10 cellular contexts compared by ENCODE assay signal in the genomic region with DNA sequence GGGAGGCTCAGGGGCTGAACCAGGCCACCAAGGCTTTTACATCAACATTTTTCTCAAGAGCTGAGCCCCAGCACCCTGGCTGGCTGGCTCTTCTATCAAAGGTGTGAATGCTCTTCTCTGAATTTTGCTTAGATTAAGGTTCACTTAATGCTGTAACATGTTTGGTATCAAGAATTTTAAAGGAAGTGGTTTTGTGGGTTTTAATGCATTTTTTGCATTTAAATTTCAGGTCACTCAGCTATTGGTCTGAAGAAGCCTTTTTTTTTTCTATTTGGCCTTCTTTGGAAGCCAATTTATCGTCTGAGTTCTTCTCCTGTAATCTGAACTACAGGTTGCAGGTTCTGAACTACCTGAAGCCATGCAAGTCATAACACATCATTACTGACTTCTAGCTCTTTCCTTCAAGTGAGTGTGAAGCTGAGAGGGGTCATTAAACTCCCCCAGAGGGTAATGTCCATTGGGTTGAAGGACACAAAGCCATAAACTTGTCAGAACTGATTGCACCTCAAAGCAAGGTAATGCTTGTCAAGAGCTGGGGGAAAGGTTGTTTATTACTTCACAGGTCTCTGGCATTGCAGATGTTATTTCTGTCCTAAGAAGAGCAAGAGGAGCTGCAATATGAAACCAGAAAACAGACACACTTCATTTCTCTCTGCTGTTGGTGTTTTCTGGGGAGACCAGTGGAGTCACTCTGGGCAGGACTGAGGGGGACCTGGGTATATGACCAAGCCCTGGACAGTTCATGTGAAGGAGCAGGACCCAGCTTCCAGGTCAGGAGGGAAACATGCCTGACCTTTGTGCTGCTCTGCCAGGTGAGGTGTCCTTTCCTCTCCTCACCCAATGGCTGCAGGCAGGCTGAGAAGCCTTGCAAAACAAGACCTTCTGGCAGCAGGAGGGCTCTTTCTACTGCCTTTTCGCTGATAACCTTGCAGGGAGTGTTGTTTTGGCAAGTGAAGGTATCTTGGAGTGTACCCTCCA. TPM values are rescaled to one million over a fixed set of nuclear protein-coding genes. Genes with fewer than 3 reads are reported as not detected.
DNase-seq lines count a peak whose midpoint lies in the region; ATAC-seq and TF ChIP-seq lines count a peak whose summit lies in the region.
"Had no signal": no experiment of that assay in that cellular context is flagged by ENCODE, and none has a peak within 500 bp of the region (broad histone marks: within the 10 kb centered on the region; RNA-seq: fewer than 3 reads in every experiment).

No MANE protein-coding gene starts in this region.

- H3K4me3 ChIP-seq in spleen, result no peak overlapping the region

- H3K27me3 ChIP-seq in spleen (replicated peaks in 1 of 7), result no peaks in the 10 kb centered on the region

- TF ChIP-seq CTCF in spleen (IDR thresholded peaks at IDR 0.05 in 8 of 11, conservative IDR thresholded peaks at IDR 0.05 in 3 of 11) (no peak), MCF 10A (IDR thresholded peaks at IDR 0.05; ENCODE audit: unreplicated experiment) (no peak)

- CTCF ChIA-PET in MCF 10A (lab: Yijun Ruan, JAX), result no interaction called here

- H3K36me3 Mint-ChIP-seq in activated naive CD8-positive, alpha-beta T cell treated with anti-CD3 and anti-CD28 coated beads, Interleukin-2, amount 10 ng/mL, durations not matched to agents 7 days and 5 days, result peaks cover 50% of the 10 kb centered on the region
- no peaks in the 10 kb centered on the region for H3K36me3 Mint-ChIP-seq in MCF 10A (ENCODE audit: insufficient read depth, unreplicated experiment)

- ATAC-seq in activated CD4-positive, CD25-positive, alpha-beta regulatory T cell treated with anti-CD3 and anti-CD28 coated beads, Interleukin-2, amount 50 U/mL, for 24 hours, result peak; percentile 77 to 81
- peak; percentile 71 for ATAC-seq in HG03354 (IDR thresholded peaks at IDR 0.05; ENCODE audit: poor library complexity, severe bottlenecking, unreplicated experiment)
- peak; percentile 97 for ATAC-seq in activated naive CD8-positive, alpha-beta T cell treated with anti-CD3 and anti-CD28 coated beads, Interleukin-2, amount 10 ng/mL, durations not matched to agents 7 days and 5 days (ENCODE audit: low read depth)
- ATAC-seq: HCT116 had no signal

- peaks cover 54% of the 10 kb centered on the region for H3K4me1 Mint-ChIP-seq in activated naive CD8-positive, alpha-beta T cell treated with anti-CD3 and anti-CD28 coated beads, Interleukin-2, amount 10 ng/mL, durations not matched to agents 7 days and 5 days
- H3K4me1 Mint-ChIP-seq in MCF 10A (ENCODE audit: insufficient read depth, unreplicated experiment), result no peaks in the 10 kb centered on the region

- peak overlapping the region in 7 of 8 donors; percentile 5 to 83 (median 50) for H3K27ac ChIP-seq in spleen

- peak overlapping the region; percentile 89 for H3K27ac Mint-ChIP-seq in activated naive CD8-positive, alpha-beta T cell treated with anti-CD3 and anti-CD28 coated beads, Interleukin-2, amount 10 ng/mL, durations not matched to agents 7 days and 5 days
- no peak overlapping the region for H3K27ac Mint-ChIP-seq in MCF 10A (ENCODE audit: low read depth, unreplicated experiment)

- intact Hi-C loops in spleen (cut with DNase I; ENCODE audit: low total_unique reads), result no loop called here
- intact Hi-C loops in MCF 10A (cut with micrococcal nuclease), result no loop called here

- peak overlapping the region; percentile 63 for H3K4me3 Mint-ChIP-seq in activated naive CD8-positive, alpha-beta T cell treated with anti-CD3 and anti-CD28 coated beads, Interleukin-2, amount 10 ng/mL, durations not matched to agents 7 days and 5 days
- no peak overlapping the region for H3K4me3 Mint-ChIP-seq in MCF 10A (ENCODE audit: unreplicated experiment)

- POLR2A ChIA-PET in activated naive CD8-positive, alpha-beta T cell treated with anti-CD3 and anti-CD28 coated beads, Interleukin-2, amount 10 ng/mL, durations not matched to agents 7 days and 5 days (lab: Charles Lee), result interaction anchor here (0.6 to 2.8 kb wide), 15 partner anchors 9 to 240 kb away, joined by 3 to 37 read pairs (median 5); a partner anchor contains a TSS
- POLR2A ChIA-PET in MCF 10A (lab: Yijun Ruan, JAX), result interaction anchor here (0.7 kb wide), 1 partner anchor 58 kb away, joined by 4 read pairs; no protein-coding TSS in a partner anchor

- no peaks in the 10 kb centered on the region for H3K27me3 Mint-ChIP-seq in activated naive CD8-positive, alpha-beta T cell treated with anti-CD3 and anti-CD28 coated beads, Interleukin-2, amount 10 ng/mL, durations not matched to agents 7 days and 5 days
- no peaks in the 10 kb centered on the region for H3K27me3 Mint-ChIP-seq in MCF 10A (ENCODE audit: insufficient read depth, unreplicated experiment)

- no peaks in the 10 kb centered on the region for H3K9me3 ChIP-seq in spleen

- WGBS in spleen, 5 donors, result 57 to 69% (median 60%) methylated on average over 2 of the region's 2 CpGs

- H3K4me1 ChIP-seq in spleen, result peaks cover 10 to 75% (median 32%) of the 10 kb centered on the region in 6 donors

- TF ChIP-seq POLR2A in spleen (IDR thresholded peaks at IDR 0.05), result no peak

- peaks cover 0 to 29% (median 2%) of the 10 kb centered on the region in 6 donors for H3K36me3 ChIP-seq in spleen

- no TSS peak for BruUV-seq in MCF 10A (replicated peaks; lab: Mats Ljungman, UMichigan)

- no peaks in the 10 kb centered on the region for H3K9me3 Mint-ChIP-seq in activated naive CD8-positive, alpha-beta T cell treated with anti-CD3 and anti-CD28 coated beads, Interleukin-2, amount 10 ng/mL, durations not matched to agents 7 days and 5 days
- H3K9me3 Mint-ChIP-seq in MCF 10A (ENCODE audit: unreplicated experiment), result no peaks in the 10 kb centered on the region

- no peak for DNase-seq in activated CD4-positive, CD25-positive, alpha-beta regulatory T cell treated with anti-CD3 and anti-CD28 coated beads, Interleukin-2, amount 50 U/mL, for 72 hours
- peak; percentile 48 for DNase-seq in activated naive CD8-positive, alpha-beta T cell treated with anti-CD3 and anti-CD28 coated beads, Interleukin-2, amount 10 ng/mL, durations not matched to agents 7 days and 5 days
- DNase-seq in spleen, result no peak
- no peak for DNase-seq in SIG-M5 treated with dmso at 0.1 percent for 504 hours (lab: John Stamatoyannopoulos, UW; ENCODE audit: unreplicated experiment)
- DNase-seq in MCF 10A (ENCODE audit: unreplicated experiment), result no peak
- no peak for DNase-seq in DMS153 treated with DMSO at 0.1 percent for 48 hours (lab: John Stamatoyannopoulos, UW; ENCODE audit: unreplicated experiment)
- DNase-seq: substantia nigra had no signal

RNA-seq across cellular contexts. Expression of a gene that starts 26.1 kb away (rescaled TPM):
- total RNA-seq in activated naive CD8-positive, alpha-beta T cell treated with anti-CD3 and anti-CD28 coated beads, Interleukin-2, amount 10 ng/mL, durations not matched to agents 7 days and 5 days, result 10 to 100 TPM; 72.2 to 80.8 TPM
- 100 to 1,000 TPM in 6 of 7 donors, 10 to 100 TPM in 1; 94.1 to 208 (median 124) TPM for total RNA-seq in spleen
- 10 to 100 TPM; 16.1 to 21.3 (median 18.2) TPM for polyA plus RNA-seq in spleen
- total RNA-seq in MCF 10A (2022), result 2.2 and 4.4 TPM in 2 replicates

Comparison
In these comparisons a context has a peak if more than half of its experiments do, and no peak if none do; other contexts are left out.
1. RNA of a gene that starts 26.1 kb away (total RNA-seq): 94.1 to 208 TPM in spleen and 72.2 to 80.8 TPM in activated naive CD8-positive, alpha-beta T cell treated with anti-CD3 and anti-CD28 coated beads, Interleukin-2, amount 10 ng/mL, durations not matched to agents 7 days and 5 days; 2.2 to 4.4 TPM in MCF 10A; every median in the first group is over 10 times any median in the second.
2. Peak in every context shown above with its lines, with median percentiles within 50 percentile points of each other: ATAC-seq.